Comparison of ENCODE assay signal across 19 cellular contexts in the genomic region with DNA sequence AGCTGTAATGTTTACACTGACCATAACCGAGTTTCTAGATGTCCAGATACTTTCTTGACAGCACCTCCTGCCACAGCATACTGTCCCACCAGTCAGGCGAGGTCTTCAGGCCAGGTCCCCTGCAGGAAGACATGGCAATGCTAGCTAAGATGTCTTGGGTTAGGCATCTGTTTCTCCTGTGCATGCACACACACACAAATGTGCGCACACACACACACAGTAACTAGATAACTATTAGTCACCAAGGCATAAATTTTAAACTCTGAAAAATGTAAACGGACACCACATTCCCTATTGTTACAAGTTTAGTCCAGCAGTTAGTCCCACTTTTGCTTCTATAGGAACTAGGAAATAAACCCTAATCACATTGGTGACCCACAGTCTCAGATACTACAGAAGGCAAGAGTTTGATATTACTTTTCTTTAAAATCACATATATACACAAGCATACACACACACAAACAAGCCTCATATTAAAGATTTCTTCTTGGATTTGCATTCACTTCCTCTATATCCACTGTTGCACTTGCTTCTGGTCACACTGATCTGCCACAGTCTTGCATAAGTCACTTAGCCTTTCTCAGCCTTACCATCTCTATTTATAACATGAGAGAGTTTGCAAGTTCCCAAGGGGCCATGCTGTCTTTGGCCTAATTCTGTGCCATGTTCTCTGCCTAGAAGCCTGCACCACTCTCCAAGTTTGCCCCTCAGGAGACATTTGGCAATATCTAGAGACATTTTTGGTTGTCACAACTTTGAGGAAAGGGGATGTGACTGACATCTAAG. TPM values are rescaled to one million over a fixed set of nuclear protein-coding genes. Genes with fewer than 3 reads are reported as not detected.
DNase-seq lines count a peak whose midpoint lies in the region; ATAC-seq and TF ChIP-seq lines count a peak whose summit lies in the region.
"Had no signal": no experiment of that assay in that cellular context is flagged by ENCODE, and none has a peak within 500 bp of the region (broad histone marks: within the 10 kb centered on the region; RNA-seq: fewer than 3 reads in every experiment).

No MANE protein-coding gene starts in this region.

- H3K27me3 ChIP-seq in brain microvascular endothelial cell (replicated peaks): no peaks in the 10 kb centered on the region
- H3K27me3 ChIP-seq in trophoblast cell (ENCODE audit: insufficient read depth, low read length): no peaks in the 10 kb centered on the region
- H3K27me3 ChIP-seq in osteoblast (ENCODE audit: insufficient read depth, low read length): no peaks in the 10 kb centered on the region
- H3K27me3 ChIP-seq: right lobe of liver, SJSA1 had no signal

- DNase-seq in NOMO-1 (lab: John Stamatoyannopoulos, UW; ENCODE audit: unreplicated experiment in 2 of 2) (peak; percentile 94 to 96), brain microvascular endothelial cell (peak; percentile 20), trophoblast cell (no peak), NCI-H748 (lab: John Stamatoyannopoulos, UW; ENCODE audit: unreplicated experiment) (no peak), osteoblast (ENCODE audit: insufficient read length, low spot score, missing footprints) (no peak), NCI-H748 treated with DMSO at 0.1 percent for 48 hours (lab: John Stamatoyannopoulos, UW) (no peak)
- DNase-seq in natural killer cell treated with Interleukin-12 subunit alpha and Interleukin-12 subunit beta and Interleukin-15 and Interleukin-18, amount 100 ng/mL, for 72 hours (ENCODE audit: low spot score): no peak
- DNase-seq: H7; KBM-7; left ventricle myocardium superior; NCI-H2029; NCI-H526 treated with DMSO at 0.1 percent for 48 hours; nephron progenitor cell; right lobe of liver; stimulated activated naive CD4-positive, alpha-beta T cell had no signal

- H3K79me1 ChIP-seq in trophoblast cell (ENCODE audit: low read length): no peaks in the 10 kb centered on the region

- no peak overlapping the region for H2BK5ac ChIP-seq in trophoblast cell (ENCODE audit: low read depth, low read length, poor library complexity)

- in situ Hi-C loops in brain microvascular endothelial cell (cut with HindIII; ENCODE audit: low pct_ligation_motif_present, low sequenced_read_pairs): loop anchor here (25.0 kb wide), 1 partner anchor 324 kb away; the partner anchor contains the start of gene NUDT6

- H3K4me3 Mint-ChIP-seq in natural killer cell treated with Interleukin-12 subunit alpha and Interleukin-12 subunit beta and Interleukin-15 and Interleukin-18, amount 100 ng/mL, for 72 hours: no peak overlapping the region
- H3K4me3 Mint-ChIP-seq: nephron progenitor cell had no signal

- no peaks in the 10 kb centered on the region for H3K79me2 ChIP-seq in trophoblast cell (ENCODE audit: control insufficient read depth, insufficient read depth, low read length, poor library complexity)
- no peaks in the 10 kb centered on the region for H3K79me2 ChIP-seq in osteoblast (ENCODE audit: insufficient read depth, low read length)

- no peak overlapping the region for H2BK120ac ChIP-seq in trophoblast cell (ENCODE audit: insufficient read depth, low read length, poor library complexity)

- H3K9me3 ChIP-seq in trophoblast cell (ENCODE audit: insufficient read depth, low read depth, low read length) (no peaks in the 10 kb centered on the region), osteoblast (ENCODE audit: low read depth, low read length) (no peaks in the 10 kb centered on the region)
- H3K9me3 ChIP-seq: right lobe of liver, SJSA1 had no signal

- no peak overlapping the region for H3K18ac ChIP-seq in trophoblast cell (ENCODE audit: low read length)

- H4K91ac ChIP-seq in trophoblast cell (ENCODE audit: low read depth, low read length): no peak overlapping the region

- no peaks in the 10 kb centered on the region for H3K36me3 Mint-ChIP-seq in natural killer cell treated with Interleukin-12 subunit alpha and Interleukin-12 subunit beta and Interleukin-15 and Interleukin-18, amount 100 ng/mL, for 72 hours

- H2BK12ac ChIP-seq in trophoblast cell (ENCODE audit: low read length): no peak overlapping the region

- H3K9ac ChIP-seq in trophoblast cell (ENCODE audit: low read length): peak overlapping the region; percentile 18

- no peak overlapping the region for H2AFZ ChIP-seq in trophoblast cell (ENCODE audit: insufficient read depth, low read length, poor library complexity)
- no peak overlapping the region for H2AFZ ChIP-seq in osteoblast (ENCODE audit: low read length)

- no peak overlapping the region for H3K23ac ChIP-seq in trophoblast cell (ENCODE audit: low read length)

- TF ChIP-seq CTCF in brain microvascular endothelial cell (IDR thresholded peaks at IDR 0.05; ENCODE audit: low read depth, low read length, missing control alignments) (no peak), osteoblast (IDR thresholded peaks at IDR 0.05; ENCODE audit: extremely low read depth, low read depth, low read length) (no peak)

- H4K12ac ChIP-seq in trophoblast cell (ENCODE audit: low read depth, low read length): no peak overlapping the region

- H3K4me2 ChIP-seq in trophoblast cell (ENCODE audit: low read length): no peak overlapping the region
- H3K4me2 ChIP-seq in osteoblast (ENCODE audit: insufficient read depth, low read length): no peak overlapping the region

- no CpG with 5 or more reads among the region's 4 CpGs for WGBS in trophoblast cell (ENCODE audit: extremely low coverage, insufficient coverage, insufficient read length)

- no peaks in the 10 kb centered on the region for H3K9me3 Mint-ChIP-seq in natural killer cell treated with Interleukin-12 subunit alpha and Interleukin-12 subunit beta and Interleukin-15 and Interleukin-18, amount 100 ng/mL, for 72 hours

- H3K36me3 ChIP-seq in brain microvascular endothelial cell (replicated peaks): no peaks in the 10 kb centered on the region
- no peaks in the 10 kb centered on the region for H3K36me3 ChIP-seq in trophoblast cell (ENCODE audit: control insufficient read depth in 1 of 2, insufficient read depth in 2 of 2, low read length in 2 of 2)
- no peaks in the 10 kb centered on the region for H3K36me3 ChIP-seq in osteoblast (ENCODE audit: insufficient read depth, low read length)
- H3K36me3 ChIP-seq: right lobe of liver, SJSA1 had no signal

- H3K27ac ChIP-seq in brain microvascular endothelial cell (no peak overlapping the region), trophoblast cell (ENCODE audit: low read depth, low read length) (no peak overlapping the region), osteoblast (ENCODE audit: low read depth, low read length) (no peak overlapping the region)
- H3K27ac ChIP-seq: right lobe of liver, SJSA1 had no signal

- H4K20me1 ChIP-seq in osteoblast (ENCODE audit: insufficient read depth, low read length): no peaks in the 10 kb centered on the region

- no peak overlapping the region for H4K8ac ChIP-seq in trophoblast cell (ENCODE audit: low read depth, low read length)

- H2AK5ac ChIP-seq in trophoblast cell (ENCODE audit: low read length): no peak overlapping the region

- H3K27ac Mint-ChIP-seq in natural killer cell treated with Interleukin-12 subunit alpha and Interleukin-12 subunit beta and Interleukin-15 and Interleukin-18, amount 100 ng/mL, for 72 hours: no peak overlapping the region
- H3K27ac Mint-ChIP-seq: nephron progenitor cell had no signal

- H3K4ac ChIP-seq in trophoblast cell (ENCODE audit: low read depth, low read length): no peak overlapping the region

- H3K4me1 ChIP-seq in trophoblast cell (ENCODE audit: control insufficient read depth in 1 of 2, insufficient read depth in 2 of 2, low read length in 2 of 2) (peaks cover 0 to 2% of the 10 kb centered on the region in 2 experiments), osteoblast (ENCODE audit: insufficient read depth, low read length) (peaks cover 13% of the 10 kb centered on the region)
- H3K4me1 ChIP-seq: right lobe of liver had no signal

- peaks cover 0 to 12% of the 10 kb centered on the region in 2 donors for H3K4me1 Mint-ChIP-seq in natural killer cell treated with Interleukin-12 subunit alpha and Interleukin-12 subunit beta and Interleukin-15 and Interleukin-18, amount 100 ng/mL, for 72 hours (ENCODE audit: low read depth in 2 of 2)

- H3K27me3 Mint-ChIP-seq in natural killer cell treated with Interleukin-12 subunit alpha and Interleukin-12 subunit beta and Interleukin-15 and Interleukin-18, amount 100 ng/mL, for 72 hours: peaks cover 12 to 13% of the 10 kb centered on the region in 2 donors

- H3K4me3 ChIP-seq in brain microvascular endothelial cell (ENCODE audit: low read depth, low read length): no peak overlapping the region
- no peak overlapping the region for H3K4me3 ChIP-seq in trophoblast cell (ENCODE audit: low read depth, low read length)
- H3K4me3 ChIP-seq in osteoblast (ENCODE audit: insufficient read depth, low read length): no peak overlapping the region
- H3K4me3 ChIP-seq: right lobe of liver, SJSA1 had no signal

- H3K14ac ChIP-seq in trophoblast cell (ENCODE audit: low read length): no peak overlapping the region

- ATAC-seq in GM18861 (IDR thresholded peaks at IDR 0.05; ENCODE audit: unreplicated experiment): peak; percentile 42
- no peak for ATAC-seq in natural killer cell treated with Interleukin-12 subunit alpha and Interleukin-12 subunit beta and Interleukin-15 and Interleukin-18, amount 100 ng/mL, for 72 hours
- ATAC-seq: left ventricle myocardium superior had no signal

RNA-seq across cellular contexts. Expression of gene IL21, which starts 32.2 kb away (rescaled TPM):
- not detected in 2 replicates for polyA plus RNA-seq in trophoblast cell (2013)
- total RNA-seq in natural killer cell treated with Interleukin-12 subunit alpha and Interleukin-12 subunit beta and Interleukin-15 and Interleukin-18, amount 100 ng/mL, for 72 hours: 1 to 10 TPM in 1 of 2 donors, under 1 TPM in 1; 0.50 to 1.7 TPM
- not detected in 2 replicates for total RNA-seq in osteoblast
- total RNA-seq: cardiac septum, H7, left ventricle myocardium superior, right lobe of liver, SJSA1, urinary bladder had no signal
- polyA plus RNA-seq: urinary bladder had no signal

Comparison
In these comparisons a context has a peak if more than half of its experiments do, and no peak if none do; other contexts are left out.
1. DNase-seq: peak in NOMO-1 (2 of 2) and brain microvascular endothelial cell (single experiment); none in trophoblast cell (0 of 2), NCI-H748 (single experiment), natural killer cell treated with Interleukin-12 subunit alpha and Interleukin-12 subunit beta and Interleukin-15 and Interleukin-18, amount 100 ng/mL, for 72 hours (single experiment), osteoblast (single experiment) and NCI-H748 treated with DMSO at 0.1 percent for 48 hours (single experiment).